ENCODE assay signal across 23 cellular contexts in genomic region chr7:23477170-23477525, GRCh38. TPM values are rescaled to one million over a fixed set of nuclear protein-coding genes. Genes with fewer than 3 reads are reported as not detected.
DNase-seq lines count a peak whose midpoint lies in the region; ATAC-seq and TF ChIP-seq lines count a peak whose summit lies in the region.
"Had no signal": no experiment of that assay in that cellular context is flagged by ENCODE, and none has a peak within 500 bp of the region (broad histone marks: within the 10 kb centered on the region; RNA-seq: fewer than 3 reads in every experiment).

No MANE protein-coding gene starts in this region.

- H3K9me3 ChIP-seq in Caco-2 (no peaks in the 10 kb centered on the region), mesodermal cell (ENCODE audit: control insufficient read depth, low read length) (no peaks in the 10 kb centered on the region)
- H3K9me3 ChIP-seq: pancreas, upper lobe of right lung had no signal

- peaks cover 24% of the 10 kb centered on the region for H3K4me1 ChIP-seq in Caco-2
- peaks cover 41% of the 10 kb centered on the region for H3K4me1 ChIP-seq in KMS-11 (ENCODE audit: low read depth, poor library complexity, severe bottlenecking)
- H3K4me1 ChIP-seq in mesodermal cell (ENCODE audit: control insufficient read depth, insufficient read depth, low read length, poor library complexity, severe bottlenecking), result peaks cover 11% of the 10 kb centered on the region

- H3K36me3 Mint-ChIP-seq in Caco-2 (ENCODE audit: insufficient read depth, unreplicated experiment), result peaks cover 34% of the 10 kb centered on the region
- no peaks in the 10 kb centered on the region for H3K36me3 Mint-ChIP-seq in WTC11

- peak overlapping the region; percentile 94 for H3K4me2 ChIP-seq in KMS-11

- TF ChIP-seq CTCF in Caco-2 (IDR thresholded peaks at IDR 0.05; ENCODE audit: insufficient read depth in 1 of 2, low read depth in 1 of 2, low read length in 1 of 2, severe bottlenecking in 1 of 2, unreplicated experiment in 1 of 2) (no peak), KMS-11 (conservative IDR thresholded peaks at IDR 0.05; ENCODE audit: low read depth, low read length) (no peak), WTC11 (IDR thresholded peaks at IDR 0.05) (no peak)

- peak overlapping the region; percentile 95 for H3K27ac ChIP-seq in KMS-11
- no peak overlapping the region for H3K27ac ChIP-seq in mesodermal cell (ENCODE audit: low read depth, low read length, severe bottlenecking)
- H3K27ac ChIP-seq: brain microvascular endothelial cell, pancreas, upper lobe of right lung had no signal

- H3K36me3 ChIP-seq in Caco-2 (ENCODE audit: control insufficient read depth, insufficient read depth, low read length) (no peaks in the 10 kb centered on the region), KMS-11 (ENCODE audit: insufficient read depth) (no peaks in the 10 kb centered on the region), mesodermal cell (ENCODE audit: control insufficient read depth, insufficient read depth, low read length) (peaks cover 10% of the 10 kb centered on the region)
- H3K36me3 ChIP-seq: brain microvascular endothelial cell, pancreas, upper lobe of right lung had no signal

- no TSS peak for BruUV-seq in Caco-2 (replicated peaks; lab: Mats Ljungman, UMichigan)

- CTCF ChIA-PET in Caco-2 (lab: Charles Lee), result no interaction called here
- CTCF ChIA-PET in WTC11 (lab: Charles Lee), result no interaction called here

- intact Hi-C loops in Caco-2 (cut with micrococcal nuclease; ENCODE audit: unreplicated experiment), result no loop called here

- H2AFZ ChIP-seq in KMS-11 (ENCODE audit: low read depth), result no peak overlapping the region

- H4K20me1 ChIP-seq in KMS-11 (ENCODE audit: insufficient read depth), result no peaks in the 10 kb centered on the region

- ATAC-seq in WTC11 (no peak), HG03097 (IDR thresholded peaks at IDR 0.05; ENCODE audit: low FRiP score, unreplicated experiment) (no peak), GM21367 (IDR thresholded peaks at IDR 0.05; ENCODE audit: unreplicated experiment) (no peak)
- ATAC-seq: activated CD8-positive, alpha-beta T cell treated with anti-CD3 and anti-CD28 coated beads for 36 hours; pancreas; sciatic nerve; upper lobe of right lung had no signal

- H3K4me3 ChIP-seq in Caco-2 (ENCODE audit: low read depth, low read length) (no peak overlapping the region), KMS-11 (IDR thresholded peaks at IDR 0.05; ENCODE audit: insufficient read depth, low read depth, low read length) (no peak overlapping the region), mesodermal cell (ENCODE audit: extremely low read depth, insufficient read depth, low read length, poor library complexity, severe bottlenecking) (peak overlapping the region; percentile 37)
- H3K4me3 ChIP-seq: pancreas, upper lobe of right lung had no signal

- no CpG with 5 or more reads among the region's 1 CpG for WGBS in mesodermal cell (ENCODE audit: insufficient coverage in 2 of 2), 2 experiments

- POLR2A ChIA-PET in Caco-2 (lab: Charles Lee), result no interaction called here
- POLR2A ChIA-PET in WTC11 (lab: Charles Lee), result interaction anchor here (0.6 kb wide), 1 partner anchor 1035 kb away, joined by 8 read pairs; no protein-coding TSS in a partner anchor

- peaks cover 94% of the 10 kb centered on the region for H3K79me2 ChIP-seq in KMS-11 (ENCODE audit: insufficient read depth, low read depth)

- H3K27ac Mint-ChIP-seq in Caco-2 (ENCODE audit: unreplicated experiment) (peak overlapping the region; percentile 63), WTC11 (peak overlapping the region; percentile 84; the same call in 1 of the 2 replicates)
- H3K27ac Mint-ChIP-seq: activated CD8-positive, alpha-beta T cell treated with anti-CD3 and anti-CD28 coated beads for 36 hours; CD14-positive monocyte; naive B cell had no signal

- DNase-seq in Caco-2 (no peak), WTC11 (ENCODE audit: low spot score) (no peak), retina (no peak), DMS114 treated with DMSO at 0.1 percent for 48 hours (lab: John Stamatoyannopoulos, UW; ENCODE audit: unreplicated experiment) (no peak)
- DNase-seq: activated CD4-positive, CD25-positive, alpha-beta regulatory T cell treated with anti-CD3 and anti-CD28 coated beads, Interleukin-2, amount 50 U/mL, for 72 hours; activated CD8-positive, alpha-beta T cell treated with anti-CD3 and anti-CD28 coated beads for 36 hours; activated gamma-delta T cell; brain microvascular endothelial cell; DMS153; effector memory CD4-positive, alpha-beta T cell; HCEC 1CT; naive B cell; NCI-H2107; pancreas; stimulated activated CD4-positive, alpha-beta T cell treated with anti-CD3 and anti-CD28 coated beads, Interleukin-15, amount 100 ng/mL, for 24 hours; stimulated activated CD8-positive, alpha-beta memory T cell treated with anti-CD3 and anti-CD28 coated beads, Interleukin-4, amount 100 ng/mL, for 48 hours; upper lobe of right lung had no signal

- H3K27me3 ChIP-seq in Caco-2 (replicated peaks; ENCODE audit: control insufficient read depth, insufficient read depth, low read length) (no peaks in the 10 kb centered on the region), KMS-11 (ENCODE audit: insufficient read depth, low read depth) (no peaks in the 10 kb centered on the region)
- H3K27me3 ChIP-seq: brain microvascular endothelial cell had no signal

- peak overlapping the region; percentile 70 for H3K4me3 Mint-ChIP-seq in Caco-2 (ENCODE audit: unreplicated experiment)
- H3K4me3 Mint-ChIP-seq in WTC11, result peak overlapping the region; percentile 98
- H3K4me3 Mint-ChIP-seq: activated CD8-positive, alpha-beta T cell treated with anti-CD3 and anti-CD28 coated beads for 36 hours had no signal

- H3K4me1 Mint-ChIP-seq in Caco-2 (ENCODE audit: low read depth, unreplicated experiment), result peaks cover 34% of the 10 kb centered on the region
- H3K4me1 Mint-ChIP-seq in WTC11, result peaks cover 40% of the 10 kb centered on the region

- H3K9me3 Mint-ChIP-seq in Caco-2 (ENCODE audit: unreplicated experiment) (no peaks in the 10 kb centered on the region), WTC11 (no peaks in the 10 kb centered on the region)
- H3K9me3 Mint-ChIP-seq: activated CD8-positive, alpha-beta T cell treated with anti-CD3 and anti-CD28 coated beads for 36 hours had no signal

- H3K9ac ChIP-seq in KMS-11, result peak overlapping the region; percentile 94

- H3K27me3 Mint-ChIP-seq in Caco-2 (ENCODE audit: insufficient read depth, unreplicated experiment) (no peaks in the 10 kb centered on the region), WTC11 (ENCODE audit: low read depth) (no peaks in the 10 kb centered on the region)

TF ChIP-seq in WTC11, 78 proteins besides CTCF, POLR2A, EP300 and RAD21 (continues in another document):
- TF ChIP-seq NR3C1 (CRISPR knock-in tag; conservative IDR thresholded peaks at IDR 0.05; ENCODE audit: low read depth) (no peak), SOX15 (CRISPR knock-in tag; IDR thresholded peaks at IDR 0.05) (no peak), RELA (CRISPR knock-in tag; IDR thresholded peaks at IDR 0.05; ENCODE audit: borderline replicate concordance) (no peak), E2F4 (CRISPR knock-in tag; IDR thresholded peaks at IDR 0.05; ENCODE audit: borderline replicate concordance, low read depth) (no peak), HMGA2 (CRISPR knock-in tag; IDR thresholded peaks at IDR 0.05) (no peak), NR1H2 (CRISPR knock-in tag; IDR thresholded peaks at IDR 0.05) (no peak), KAT7 (CRISPR knock-in tag; IDR thresholded peaks at IDR 0.05; ENCODE audit: borderline replicate concordance) (no peak), AFF4 (CRISPR knock-in tag; IDR thresholded peaks at IDR 0.05; ENCODE audit: borderline replicate concordance) (no peak), ZNF138 (CRISPR knock-in tag; conservative IDR thresholded peaks at IDR 0.05) (no peak)

RNA-seq across cellular contexts. Expression of gene IGF2BP3, which starts 6.9 kb away (rescaled TPM):
- 124 and 127 TPM in 2 replicates for total RNA-seq in Caco-2 (2022)
- total RNA-seq in WTC11 (2021), result 129 to 165 TPM (median 164 TPM) in 3 replicates
- 64.7 TPM for polyA plus RNA-seq in mesodermal cell (2013, experiment 1 of 2)
- polyA plus RNA-seq in mesodermal cell (2013, experiment 2 of 2), result 70.8 TPM

RNA-seq across cellular contexts. Expression of gene TRA2A, which starts 54.6 kb away (rescaled TPM):
- total RNA-seq in Caco-2 (2022) (123 and 132 TPM in 2 replicates), WTC11 (2021) (110 to 144 TPM (median 133 TPM) in 3 replicates)
- polyA plus RNA-seq in mesodermal cell (2013, experiment 1 of 2), result 59.0 TPM
- polyA plus RNA-seq in mesodermal cell (2013, experiment 2 of 2), result 66.6 TPM
